22 cellular contexts compared by ENCODE assay signal in the genomic region with DNA sequence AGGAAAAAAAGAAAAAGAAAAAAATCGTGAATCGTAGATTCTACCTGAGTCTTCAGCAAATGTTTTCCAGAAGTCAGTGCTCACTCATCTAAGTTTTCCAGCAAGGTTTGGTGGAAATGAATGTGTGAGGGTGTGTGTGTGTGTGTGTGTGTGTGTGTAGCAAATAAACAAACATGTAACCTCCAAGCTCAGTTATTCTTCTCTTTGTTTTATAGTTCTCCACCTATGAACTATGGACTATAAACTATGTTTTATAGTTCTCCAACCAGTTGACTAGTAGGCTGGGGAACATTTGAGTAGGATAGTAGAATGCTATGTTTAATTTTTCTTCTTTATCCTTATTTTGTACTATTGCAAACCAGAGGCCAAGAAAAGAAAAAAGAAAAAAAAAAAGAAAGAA.
"Had no signal": no experiment of that assay in that cellular context is flagged by ENCODE, and none has a peak within 500 bp of the region (broad histone marks: within the 10 kb centered on the region; RNA-seq: fewer than 3 reads in every experiment).

No MANE protein-coding gene starts in this region.

- H3K36me3 ChIP-seq: gastrocnemius medialis, heart right ventricle, left ventricle myocardium inferior, lower lobe of right lung, pancreas, suprapubic skin, thyroid gland had no signal

- H3K27me3 ChIP-seq: gastrocnemius medialis, heart right ventricle, pancreas, suprapubic skin, thyroid gland had no signal

- H3K4me3 ChIP-seq: coronary artery, gastrocnemius medialis, heart right ventricle, left ventricle myocardium inferior, lower lobe of right lung, pancreas, smooth muscle cell, suprapubic skin, thyroid gland had no signal

- H3K36me3 Mint-ChIP-seq: naive B cell had no signal

- H3K4me1 Mint-ChIP-seq: memory B cell, naive B cell, nephron had no signal

- H3K9me3 Mint-ChIP-seq: endodermal cell, nephron had no signal

- H3K27ac Mint-ChIP-seq: endodermal cell, memory B cell, progenitor cell of endocrine pancreas had no signal

- ATAC-seq: gastrocnemius medialis; lower lobe of right lung; pancreas; stimulated activated naive CD8-positive, alpha-beta T cell treated with anti-CD3 and anti-CD28 coated beads, Interleukin-15, Interleukin-2, amounts not matched to agents 100 U/mL and 50 U/mL, for 24 hours had no signal

- H3K27me3 Mint-ChIP-seq: progenitor cell of endocrine pancreas had no signal

- H3K27ac ChIP-seq: gastrocnemius medialis, lower lobe of right lung, pancreas, suprapubic skin, thyroid gland had no signal

- H3K9me3 ChIP-seq: gastrocnemius medialis, heart right ventricle, left ventricle myocardium inferior, lower lobe of right lung, pancreas, suprapubic skin, thyroid gland had no signal

- DNase-seq: cerebellar nuclear complex; effector CD4-positive, alpha-beta T cell; endodermal cell; gastrocnemius medialis; heart right ventricle; hypothalamus; islet precursor cell; left ventricle myocardium inferior; lower lobe of right lung; midbrain; naive B cell; occipital lobe; pancreas; stimulated activated CD4-positive, alpha-beta T cell treated with anti-CD3 and anti-CD28 coated beads, Interleukin-2, amount 100 ng/mL, for 48 hours; stimulated activated naive CD8-positive, alpha-beta T cell treated with anti-CD3 and anti-CD28 coated beads, Interleukin-15, Interleukin-2, amounts not matched to agents 100 U/mL and 50 U/mL, for 24 hours; thyroid gland had no signal

- H3K4me3 Mint-ChIP-seq: endodermal cell, memory B cell, naive B cell, nephron had no signal

- H3K4me2 ChIP-seq: smooth muscle cell had no signal

- H3K4me1 ChIP-seq: gastrocnemius medialis, heart right ventricle, left ventricle myocardium inferior, lower lobe of right lung, pancreas had no signal
